In the genomic region with DNA sequence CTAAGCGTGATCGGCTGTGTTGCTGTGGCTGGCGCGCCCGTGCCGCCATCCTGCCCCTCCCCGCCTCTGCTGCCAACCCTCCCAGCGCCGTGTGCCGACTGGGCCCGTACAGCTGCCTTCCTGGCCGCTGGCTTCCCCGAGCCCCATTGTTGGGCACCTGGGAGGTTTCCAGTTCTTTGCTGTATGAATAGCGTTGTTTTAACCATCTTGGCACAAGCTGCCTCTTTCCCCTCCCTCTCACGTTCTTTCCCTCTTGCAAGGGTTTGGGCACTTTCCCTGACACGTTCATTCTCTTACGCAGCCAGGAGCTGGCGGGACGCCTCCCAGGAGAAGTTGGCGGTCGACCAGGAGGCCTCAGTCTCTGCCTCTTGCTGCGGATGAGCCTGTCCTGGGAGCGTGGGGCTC, we compare ENCODE assay signal across 12 cellular contexts. TPM values are rescaled to one million over a fixed set of nuclear protein-coding genes. Genes with fewer than 3 reads are reported as not detected.
DNase-seq lines count a peak whose midpoint lies in the region; ATAC-seq, FAIRE-seq and TF ChIP-seq lines count a peak whose summit lies in the region.
"Had no signal": no experiment of that assay in that cellular context is flagged by ENCODE, and none has a peak within 500 bp of the region (broad histone marks: within the 10 kb centered on the region; RNA-seq: fewer than 3 reads in every experiment).

No MANE protein-coding gene starts in this region.

- WGBS in small intestine, 3 donors: 9 to 34% (median 18%) methylated on average over 17 to 23 of the region's 23 CpGs

- no peaks in the 10 kb centered on the region for H3K27me3 ChIP-seq in left ventricle myocardium inferior (ENCODE audit: low read depth)
- H3K27me3 ChIP-seq in small intestine (ENCODE audit: control insufficient read depth in 2 of 2, insufficient read depth in 2 of 2, low read length in 2 of 2): no peaks in the 10 kb centered on the region
- H3K27me3 ChIP-seq: brain microvascular endothelial cell had no signal

- intact Hi-C loops in left ventricle myocardium inferior (cut with micrococcal nuclease): no loop called here

- DNase-seq in G401 (ENCODE audit: low spot score) (peak; percentile 54), amygdala (lab: John Stamatoyannopoulos, UW) (peak in 54 of 56 donors; percentile 11 to 93 (median 65)), left ventricle myocardium inferior (peak; percentile 57), small intestine (peak; percentile 51)
- no peak for DNase-seq in activated effector memory CD4-positive, alpha-beta T cell treated with Interleukin-2 at 50 U/mL for 16 hours
- DNase-seq in activated CD4-positive, alpha-beta T cell treated with anti-CD3 and anti-CD28 coated beads for 1 hour: no peak
- DNase-seq: brain microvascular endothelial cell; natural killer cell; stimulated activated naive B cell treated with anti-CD40 and anti-IgM and Interleukin-4, amounts not matched to agents 10 μg/mL and 1 μg/mL and 100 μg/mL, for 72 hours had no signal

- ATAC-seq in GM21717 (IDR thresholded peaks at IDR 0.05; ENCODE audit: unreplicated experiment) (no peak), HG02571 (IDR thresholded peaks at IDR 0.05; ENCODE audit: unreplicated experiment) (no peak)
- ATAC-seq: natural killer cell; stimulated activated naive B cell treated with anti-CD40 and anti-IgM and Interleukin-4, amounts not matched to agents 10 μg/mL and 1 μg/mL and 100 μg/mL, for 72 hours had no signal

- H3K9me3 ChIP-seq in left ventricle myocardium inferior (replicated peaks) (no peaks in the 10 kb centered on the region), small intestine (ENCODE audit: control insufficient read depth, low read depth) (no peaks in the 10 kb centered on the region)

- H3K4me1 ChIP-seq in left ventricle myocardium inferior: peaks cover 16% of the 10 kb centered on the region
- no peaks in the 10 kb centered on the region for H3K4me1 ChIP-seq in small intestine (ENCODE audit: control insufficient read depth in 2 of 2, insufficient read depth in 1 of 2, low read depth in 1 of 2, low read length in 1 of 2)

- H3K4me3 ChIP-seq in left ventricle myocardium inferior: no peak overlapping the region
- H3K4me3 ChIP-seq in small intestine (ENCODE audit: low read depth in 1 of 2, low read length in 2 of 2): no peak overlapping the region

- no peak for FAIRE-seq in small intestine (lab: Jason Lieb, UNC)
- FAIRE-seq: TTC549 had no signal

- H3K36me3 ChIP-seq in left ventricle myocardium inferior: no peaks in the 10 kb centered on the region
- H3K36me3 ChIP-seq in small intestine (ENCODE audit: control insufficient read depth in 2 of 2, insufficient read depth in 2 of 2, low read length in 2 of 2): no peaks in the 10 kb centered on the region
- H3K36me3 ChIP-seq: brain microvascular endothelial cell had no signal

- no peak for TF ChIP-seq CTCF in left ventricle myocardium inferior (IDR thresholded peaks at IDR 0.05; ENCODE audit: borderline replicate concordance)

- H3K27ac ChIP-seq in left ventricle myocardium inferior (replicated peaks): peak overlapping the region; percentile 67
- no peak overlapping the region for H3K27ac ChIP-seq in small intestine (ENCODE audit: low read depth in 1 of 2, low read length in 1 of 2)
- H3K27ac ChIP-seq: brain microvascular endothelial cell had no signal

- in situ Hi-C loops in G401 (cut with HindIII; ENCODE audit: low sequenced_read_pairs): no loop called here

RNA-seq across cellular contexts. Expression of a gene that starts 43.1 kb away (rescaled TPM):
- total RNA-seq in G401 (2014; rRNA removed; shearing (Covaris generic)): 18.9 and 25.8 TPM in 2 replicates
- total RNA-seq in left ventricle myocardium inferior: 57.1 TPM
- polyA plus RNA-seq in small intestine: 10 to 100 TPM; 30.8 to 48.3 (median 34.7) TPM

Comparison
In these comparisons a context has a peak if more than half of its experiments do, and no peak if none do; other contexts are left out.
1. DNase-seq: peak in G401 (single experiment), amygdala (54 of 56), left ventricle myocardium inferior (single experiment) and small intestine (single experiment); none in activated effector memory CD4-positive, alpha-beta T cell treated with Interleukin-2 at 50 U/mL for 16 hours (single experiment) and activated CD4-positive, alpha-beta T cell treated with anti-CD3 and anti-CD28 coated beads for 1 hour (single experiment).